Comparison of ENCODE assay signal across 13 cellular contexts in genomic region chr15:89113263-89113662, GRCh38. TPM values are rescaled to one million over a fixed set of nuclear protein-coding genes. Genes with fewer than 3 reads are reported as not detected.
DNase-seq lines count a peak whose midpoint lies in the region; ATAC-seq, FAIRE-seq and TF ChIP-seq lines count a peak whose summit lies in the region.
"Had no signal": no experiment of that assay in that cellular context is flagged by ENCODE, and none has a peak within 500 bp of the region (broad histone marks: within the 10 kb centered on the region; RNA-seq: fewer than 3 reads in every experiment).

No MANE protein-coding gene starts in this region.

- WGBS in GM12878 (ENCODE audit: insufficient coverage, insufficient replicate concordance, low lambda C conversion rate, missing lambda C conversion rate) = 89% methylated on average over 3 of the region's 3 CpGs
- 65% methylated on average over 3 of the region's 3 CpGs for WGBS in right lobe of liver (ENCODE audit: insufficient coverage, low coverage, low lambda C conversion rate, missing lambda C conversion rate)
- 42 to 60% (median 56%) methylated on average over 3 of the region's 3 CpGs for WGBS in stomach, 5 donors

- TF ChIP-seq RAD21 in GM12878 (IDR thresholded peaks at IDR 0.05; ENCODE audit: insufficient read depth, low read depth, low read length) = no peak

- in situ Hi-C loops in GM12878 (cut with MboI) = no loop called here

- RAD21 ChIA-PET in GM12878 (lab: Charles Lee; ENCODE audit: unreplicated experiment) = interaction anchor here (1.1 to 4.5 kb wide), 8 partner anchors 8 to 67 kb away, joined by 3 to 72 read pairs (median 10); partner anchors contain the start of gene ABHD2

- peaks cover 12% of the 10 kb centered on the region; the same call in 1 of the 2 replicates for H3K79me2 ChIP-seq in KMS-11 (ENCODE audit: insufficient read depth, low read depth)
- no peaks in the 10 kb centered on the region for H3K79me2 ChIP-seq in GM12878 (ENCODE audit: control insufficient read depth, insufficient read depth, low read length)

- FAIRE-seq in GM12878 (lab: Jason Lieb, UNC) = no peak
- no peak for FAIRE-seq in HTR-8/SVneo (lab: Jason Lieb, UNC)
- FAIRE-seq in RCC 7860 (lab: Jason Lieb, UNC) = no peak
- FAIRE-seq: endometrium had no signal

- no peak for ATAC-seq in GM12878
- ATAC-seq in right lobe of liver = no peak
- ATAC-seq: activated naive CD8-positive, alpha-beta T cell treated with anti-CD3 and anti-CD28 coated beads, Interleukin-2, amount 50 U/mL, for 24 hours had no signal

- H3K9me3 ChIP-seq in GM12878 (replicated peaks; ENCODE audit: control insufficient read depth, insufficient read depth, low read length) (no peaks in the 10 kb centered on the region), right lobe of liver (no peaks in the 10 kb centered on the region), stomach (no peaks in the 10 kb centered on the region)

- POLR2A ChIA-PET in GM12878 (lab: Charles Lee) = interaction anchor here (0.6 to 2.9 kb wide), 8 partner anchors 12 to 99 kb away, joined by 3 to 20 read pairs (median 12); partner anchors contain the start of gene ABHD2

- H3K27ac ChIP-seq in KMS-11 (peak overlapping the region; percentile 95), GM12878 (ENCODE audit: control insufficient read depth, insufficient read depth) (peak overlapping the region; percentile 23), right lobe of liver (peak overlapping the region; percentile 80 to 84 (median 83)), stomach (peak overlapping the region; percentile 77 to 95 (median 83))

- TF ChIP-seq EP300 in GM12878 (IDR thresholded peaks at IDR 0.05; ENCODE audit: borderline replicate concordance in 1 of 2, control insufficient read depth in 1 of 2, low read depth in 2 of 2, low read length in 2 of 2) (no peak), stomach (IDR thresholded peaks at IDR 0.05) (no peak)

- H4K20me1 ChIP-seq in KMS-11 (ENCODE audit: insufficient read depth) (no peaks in the 10 kb centered on the region), GM12878 (ENCODE audit: control insufficient read depth, insufficient read depth) (no peaks in the 10 kb centered on the region)

- H3K36me3 ChIP-seq in KMS-11 (ENCODE audit: insufficient read depth) (no peaks in the 10 kb centered on the region), GM12878 (ENCODE audit: control insufficient read depth in 2 of 2, insufficient read depth in 2 of 2, low read length in 1 of 2) (peaks cover 5 to 10% of the 10 kb centered on the region in 2 experiments; a peak in 2 of 4 replicates), right lobe of liver (peaks cover 0 to 16% (median 6%) of the 10 kb centered on the region in 4 donors), stomach (peaks cover 5 to 38% (median 25%) of the 10 kb centered on the region in 4 donors)

- no peak for DNase-seq in GM12878 (ENCODE audit: low read depth, low spot score)
- DNase-seq in right lobe of liver = no peak
- DNase-seq in stomach = no peak
- DNase-seq in Ammon's horn (ENCODE audit: low spot score) = no peak
- no peak for DNase-seq in HTR-8/SVneo (ENCODE audit: insufficient read length, low spot score)
- no peak for DNase-seq in RCC 7860 (ENCODE audit: low spot score)
- DNase-seq in stimulated activated CD4-positive, alpha-beta T cell treated with anti-CD3 and anti-CD28 coated beads, Interleukin-15, amount 100 ng/mL, for 24 hours = no peak
- DNase-seq: activated naive CD8-positive, alpha-beta T cell treated with anti-CD3 and anti-CD28 coated beads, Interleukin-2, amount 50 U/mL, for 24 hours; NCI-H146; stimulated activated CD4-positive, alpha-beta T cell treated with anti-CD3 and anti-CD28 coated beads, Interleukin-12 subunit alpha, Interleukin-12 subunit beta, amount 100 ng/mL, for 4 hours; stimulated activated CD8-positive, alpha-beta memory T cell treated with anti-CD3 and anti-CD28 coated beads, Interleukin-4, amount 100 ng/mL, for 48 hours had no signal

- H3K4me1 ChIP-seq in KMS-11 (ENCODE audit: low read depth, poor library complexity, severe bottlenecking) (peaks cover 82% of the 10 kb centered on the region), GM12878 (ENCODE audit: control insufficient read depth, insufficient read depth, low read length) (peaks cover 8% of the 10 kb centered on the region; the same call in 1 of the 2 replicates), right lobe of liver (peaks cover 0 to 51% (median 14%) of the 10 kb centered on the region in 4 donors), stomach (peaks cover 62 to 87% (median 76%) of the 10 kb centered on the region in 4 donors)

- peak overlapping the region; percentile 5; the same call in 1 of the 2 replicates for H3K9ac ChIP-seq in KMS-11
- H3K9ac ChIP-seq in GM12878 (ENCODE audit: control insufficient read depth, insufficient read depth, low read length) = no peak overlapping the region

- no peak for TF ChIP-seq POLR2A in GM12878 (IDR thresholded peaks at IDR 0.05; ENCODE audit: low read depth, low read length)
- TF ChIP-seq POLR2A in right lobe of liver (IDR thresholded peaks at IDR 0.05) = no peak
- TF ChIP-seq POLR2A in stomach (IDR thresholded peaks at IDR 0.05) = no peak

- no peaks in the 10 kb centered on the region for H3K27me3 ChIP-seq in KMS-11 (ENCODE audit: insufficient read depth, low read depth)
- H3K27me3 ChIP-seq in GM12878 (replicated peaks in 1 of 2; ENCODE audit: control insufficient read depth in 2 of 2, insufficient read depth in 2 of 2, low read length in 1 of 2) = no peaks in the 10 kb centered on the region
- no peaks in the 10 kb centered on the region for H3K27me3 ChIP-seq in right lobe of liver
- H3K27me3 ChIP-seq in stomach = no peaks in the 10 kb centered on the region

- SMC1A ChIA-PET in GM12878 (lab: Charles Lee; ENCODE audit: uncharacterized antibody, unreplicated experiment) = interaction anchor here (1.0 to 7.4 kb wide), 7 partner anchors 12 to 65 kb away, joined by 4 to 123 read pairs (median 10); partner anchors contain the start of gene ABHD2

- no TSS peak for BruUV-seq in GM12878 (replicated peaks; lab: Mats Ljungman, UMichigan)

- TF ChIP-seq CTCF in KMS-11 (conservative IDR thresholded peaks at IDR 0.05; ENCODE audit: low read depth, low read length) (no peak), GM12878 (IDR thresholded peaks at IDR 0.05 in 2 of 3, conservative IDR thresholded peaks at IDR 0.05 in 1 of 3; ENCODE audit: control insufficient read depth in 2 of 3, extremely low read depth in 1 of 3, insufficient read depth in 1 of 3, low read depth in 3 of 3, low read length in 3 of 3) (no peak), right lobe of liver (IDR thresholded peaks at IDR 0.05) (no peak), stomach (IDR thresholded peaks at IDR 0.05) (no peak)

- no peak overlapping the region for H2AFZ ChIP-seq in KMS-11 (ENCODE audit: low read depth)
- H2AFZ ChIP-seq in GM12878 (ENCODE audit: control insufficient read depth, low read depth, low read length) = no peak overlapping the region

- CTCF ChIA-PET in GM12878 (lab: Yijun Ruan, JAX) = interaction anchor here (0.6 to 5.8 kb wide), 17 partner anchors 8 to 209 kb away, joined by 3 to 65 read pairs (median 5); partner anchors contain the start of gene ABHD2

- H3K4me2 ChIP-seq in KMS-11 (peak overlapping the region; percentile 88), GM12878 (ENCODE audit: control insufficient read depth, insufficient read depth) (no peak overlapping the region; the same call in 1 of the 2 replicates)

- intact Hi-C loops in GM12878 (cut with micrococcal nuclease; ENCODE audit: unreplicated experiment) (loop anchor here (2.0 to 5.0 kb wide), 2 partner anchors 22 to 56 kb away; no protein-coding TSS in a partner anchor), right lobe of liver (cut with DNase I) (no loop called here), stomach (cut with DNase I; ENCODE audit: low total_unique reads) (no loop called here)

- H3K4me3 ChIP-seq in KMS-11 (IDR thresholded peaks at IDR 0.05; ENCODE audit: insufficient read depth, low read depth, low read length) (no peak overlapping the region), GM12878 (no peak overlapping the region), right lobe of liver (no peak overlapping the region), stomach (no peak overlapping the region)

RNA-seq across cellular contexts. Expression of gene ABHD2, which starts 25.0 kb away (rescaled TPM):
- 48.0 and 50.8 TPM in 2 replicates for total RNA-seq in GM12878 (2013; cell fraction: nucleolus; rRNA removed)
- total RNA-seq in GM12878 (2014; rRNA removed) (19.6 and 19.7 TPM in 2 replicates), GM12878 (2014; rRNA removed; fragmentation: Illumina TruSeq; extraction: Trizol) (15.8 and 19.8 TPM in 2 replicates), GM12878 (2021) (33.6 and 38.7 TPM in 2 replicates), right lobe of liver (100 to 1,000 TPM; 136 to 392 (median 315) TPM), stomach (100 to 1,000 TPM in 4 of 5 donors, 10 to 100 TPM in 1; 16.5 to 192 (median 148) TPM)
- polyA plus RNA-seq in GM12878 (2011; ENCODE audit: low read depth) = 7.0 TPM
- polyA plus RNA-seq in GM12878 (2011; rRNA removed) (22.4 and 30.1 TPM in 2 replicates), GM12878 (2014; fragmentation: Illumina TruSeq; extraction: Trizol) (21.4 and 23.3 TPM in 2 replicates), GM12878 (2014; fragmentation: Nextera tagmentation; extraction: Ambion mirVana) (1 to 10 TPM; 1.2 to 4.7 TPM), GM12878 (2014; rRNA removed) (15.0 and 19.3 TPM in 2 replicates), GM12878 (2016; fragmentation: Nextera tagmentation; extraction: Ambion mirVana) (10 to 100 TPM; 21.0 to 21.2 TPM), stomach (10 to 100 TPM in 1 of 3 donors, 1 to 10 TPM in 2; 5.1 to 16.9 (median 8.9) TPM)
- polyA plus RNA-seq in GM12878 (2011; cell fraction: cytosol; rRNA removed) = 27.2 and 29.2 TPM in 2 replicates
- 16.7 and 18.6 TPM in 2 replicates for polyA plus RNA-seq in GM12878 (2011; cell fraction: nucleus; rRNA removed)
- 7.8 and 8.1 TPM in 2 replicates for polyA plus RNA-seq in GM12878 (2012)
- 82.8 and 105 TPM in 2 replicates for polyA minus RNA-seq in GM12878 (2011; rRNA and poly(A)+ RNA removed)
- polyA minus RNA-seq in GM12878 (2011; cell fraction: cytosol; rRNA and poly(A)+ RNA removed) = 17.2 and 18.7 TPM in 2 replicates
- polyA minus RNA-seq in GM12878 (2011; cell fraction: nucleus; rRNA and poly(A)+ RNA removed) = 14.7 and 33.2 TPM in 2 replicates

Comparison
In these comparisons a context has a peak if more than half of its experiments do, and no peak if none do; other contexts are left out.
1. H3K27ac ChIP-seq: peak in every context shown above with its lines; median percentile 95 in KMS-11; 83 in right lobe of liver; 83 in stomach; 23 in GM12878.